20 cellular contexts compared by ENCODE assay signal in genomic region chr1:151408891-151409290, GRCh38. TPM values are rescaled to one million over a fixed set of nuclear protein-coding genes. Genes with fewer than 3 reads are reported as not detected.
A peak's percentile ranks its signal among the peaks of the same experiment; 100 is the strongest.
DNase-seq lines count a peak whose midpoint lies in the region; ATAC-seq and TF ChIP-seq lines count a peak whose summit lies in the region.
"Had no signal": no experiment of that assay in that cellular context is flagged by ENCODE, and none has a peak within 500 bp of the region (broad histone marks: within the 10 kb centered on the region; RNA-seq: fewer than 3 reads in every experiment).

No MANE protein-coding gene starts in this region.

- ATAC-seq in SK-N-SH treated with all-trans-retinoic acid at 6 μM for 48 hours (no peak), naive B cell (ENCODE audit: low read depth in 2 of 2) (no peak)

- H3K27me3 Mint-ChIP-seq in naive B cell: no peaks in the 10 kb centered on the region
- H3K27me3 Mint-ChIP-seq: CD4-positive, alpha-beta T cell had no signal

- peaks cover 50 to 87% of the 10 kb centered on the region in 2 experiments for H3K36me3 ChIP-seq in SK-N-SH (replicated peaks in 1 of 2; ENCODE audit: control insufficient read depth in 1 of 2, insufficient read depth in 2 of 2, low read length in 1 of 2)

- H3K4me2 ChIP-seq in SK-N-SH: no peak overlapping the region

- no peak overlapping the region for H3K27ac ChIP-seq in SK-N-SH (ENCODE audit: low read depth in 2 of 2, low read length in 1 of 2)
- H3K27ac ChIP-seq: 22Rv1 had no signal

- H3K4me3 Mint-ChIP-seq in naive B cell: no peak overlapping the region
- H3K4me3 Mint-ChIP-seq: CD4-positive, alpha-beta T cell had no signal

- H3K27me3 ChIP-seq in SK-N-SH (ENCODE audit: insufficient read depth): no peaks in the 10 kb centered on the region
- H3K27me3 ChIP-seq: BE2C, MG63 had no signal

- DNase-seq in SK-N-SH: no peak
- DNase-seq in ELR (ENCODE audit: low read depth): peak; percentile 9
- DNase-seq in amniotic epithelial cell (ENCODE audit: low read depth): peak; percentile 53
- no peak for DNase-seq in naive B cell
- no peak for DNase-seq in SW480 (ENCODE audit: low spot score)
- no peak for DNase-seq in SK-N-DZ (ENCODE audit: low spot score)
- DNase-seq in kidney tubule cell (ENCODE audit: low spot score): no peak
- DNase-seq: BE2C; CD4-positive, alpha-beta T cell; DMS53; H7; Karpas-422; MG63; NCI-H1092; NCI-H146; NCI-H2081; NCI-H510A treated with DMSO at 0.1 percent for 48 hours; NCI-H82 had no signal

- H3F3A ChIP-seq in SK-N-SH (replicated peaks; ENCODE audit: insufficient read depth): peaks cover 27% of the 10 kb centered on the region

- TF ChIP-seq RAD21 in SK-N-SH (IDR thresholded peaks at IDR 0.05; ENCODE audit: low read length): no peak

- POLR2A ChIA-PET in SK-N-SH (lab: Yijun Ruan, JAX): no interaction called here

- no peaks in the 10 kb centered on the region for H3K9me3 ChIP-seq in SK-N-SH
- H3K9me3 ChIP-seq: BE2C, MG63 had no signal

- H3K9me3 Mint-ChIP-seq in naive B cell: no peaks in the 10 kb centered on the region
- H3K9me3 Mint-ChIP-seq: CD4-positive, alpha-beta T cell had no signal

- peaks cover 21 to 46% of the 10 kb centered on the region in 2 donors for H3K36me3 Mint-ChIP-seq in naive B cell

- CTCF ChIA-PET in SK-N-SH (lab: Yijun Ruan, JAX): interaction anchor here (1.5 kb wide), 1 partner anchor 9 kb away, joined by 3 read pairs; no protein-coding TSS in a partner anchor

- peak overlapping the region in 5 of 6 donors; percentile 4 to 89 (median 63) for H3K27ac Mint-ChIP-seq in naive B cell
- H3K27ac Mint-ChIP-seq: CD4-positive, alpha-beta T cell had no signal

- no peak for TF ChIP-seq EP300 in SK-N-SH (IDR thresholded peaks at IDR 0.05; ENCODE audit: borderline replicate concordance in 1 of 2, low read depth in 1 of 2, low read length in 1 of 2)

- H3K9ac ChIP-seq in SK-N-SH: no peak overlapping the region

- no peaks in the 10 kb centered on the region for H3K79me2 ChIP-seq in SK-N-SH (ENCODE audit: insufficient read depth)

- no peaks in the 10 kb centered on the region for H3K9me2 ChIP-seq in SK-N-SH

- no peak for TF ChIP-seq CTCF in SK-N-SH (IDR thresholded peaks at IDR 0.05)

- no peaks in the 10 kb centered on the region for H4K20me1 ChIP-seq in SK-N-SH (ENCODE audit: insufficient read depth)

- no peaks in the 10 kb centered on the region; a peak in 1 of 4 replicates for H3K4me1 ChIP-seq in SK-N-SH (ENCODE audit: control insufficient read depth in 1 of 2, insufficient read depth in 2 of 2, low read depth in 1 of 2, low read length in 1 of 2)
- H3K4me1 ChIP-seq: BE2C had no signal

- peaks cover 0 to 4% (median 0%) of the 10 kb centered on the region in 3 donors for H3K4me1 Mint-ChIP-seq in naive B cell

- H2AFZ ChIP-seq in SK-N-SH (ENCODE audit: low read depth): no peak overlapping the region

- no peak overlapping the region for H3K4me3 ChIP-seq in SK-N-SH (ENCODE audit: low read depth in 2 of 2, low read length in 1 of 2)
- H3K4me3 ChIP-seq: MG63 had no signal

TF ChIP-seq in SK-N-SH, 30 proteins besides CTCF, POLR2A, EP300 and RAD21:
- peak; percentile 28; the same call in 1 of the 2 replicates for TF ChIP-seq PBX3 (IDR thresholded peaks at IDR 0.05)
- peak; percentile 6; the same call in 1 of the 2 replicates for TF ChIP-seq FOSL2 (IDR thresholded peaks at IDR 0.05; ENCODE audit: borderline replicate concordance, low read depth)
- no peak for TF ChIP-seq SIN3A (IDR thresholded peaks at IDR 0.05; ENCODE audit: borderline replicate concordance, low read depth, low read length)

TF ChIP-seq in SK-N-SH treated with all-trans-retinoic acid at 6 μM for 48 hours, 23 proteins besides CTCF, POLR2A, EP300 and RAD21:
- TF ChIP-seq ZNF8 (CRISPR knock-in tag; IDR thresholded peaks at IDR 0.05) (no peak), CREB5 (CRISPR knock-in tag; IDR thresholded peaks at IDR 0.05; ENCODE audit: low read depth) (no peak), ZNF565 (CRISPR knock-in tag; conservative IDR thresholded peaks at IDR 0.05; ENCODE audit: low read depth) (no peak), ESRRG (CRISPR knock-in tag; IDR thresholded peaks at IDR 0.05) (no peak), GLIS3 (CRISPR knock-in tag; IDR thresholded peaks at IDR 0.05) (no peak), CSRNP3 (CRISPR knock-in tag; IDR thresholded peaks at IDR 0.05) (no peak)

RNA-seq across cellular contexts. Expression of gene PSMB4, which starts 9.5 kb away (rescaled TPM):
- polyA plus RNA-seq in SK-N-SH (2012; rRNA removed) (716 and 754 TPM in 2 replicates), naive B cell (ENCODE audit: low read depth in 6 of 6) (10 to 100 TPM; 50.2 to 79.3 (median 57.7) TPM)
- 531 and 586 TPM in 2 replicates for polyA plus RNA-seq in SK-N-SH (2012; cell fraction: cytosol; rRNA removed)
- polyA plus RNA-seq in SK-N-SH (2012; cell fraction: nucleus; rRNA removed): 941 and 989 TPM in 2 replicates
- 577 and 606 TPM in 2 replicates for polyA plus RNA-seq in SK-N-DZ (2014; cell fraction: cytosol; rRNA removed)
- 584 and 729 TPM in 2 replicates for polyA plus RNA-seq in SK-N-DZ (2014; cell fraction: nucleus; rRNA removed)

RNA-seq across cellular contexts. Expression of gene SELENBP1, which starts 36.4 kb away (rescaled TPM):
- polyA plus RNA-seq in SK-N-SH (2012; rRNA removed): 0.11 and 0.16 TPM in 2 replicates
- 0.12 and 0.17 TPM in 2 replicates for polyA plus RNA-seq in SK-N-SH (2012; cell fraction: cytosol; rRNA removed)
- polyA plus RNA-seq in SK-N-SH (2012; cell fraction: nucleus; rRNA removed): 0.30 and 0.35 TPM in 2 replicates
- under 1 TPM in 2 of 6 donors, not detected in 4; 0.20 to 0.53 TPM for polyA plus RNA-seq in naive B cell (ENCODE audit: low read depth in 6 of 6)
- polyA plus RNA-seq in SK-N-DZ (2014; cell fraction: cytosol; rRNA removed): 14.7 and 21.7 TPM in 2 replicates
- 48.6 and 48.9 TPM in 2 replicates for polyA plus RNA-seq in SK-N-DZ (2014; cell fraction: nucleus; rRNA removed)

RNA-seq across cellular contexts. Expression of gene POGZ, which starts 50.4 kb away (rescaled TPM):
- polyA plus RNA-seq in SK-N-SH (2012; rRNA removed) (23.9 and 30.2 TPM in 2 replicates), naive B cell (ENCODE audit: low read depth in 6 of 6) (10 to 100 TPM in 1 of 6 donors, 1 to 10 TPM in 5; 2.5 to 15.0 (median 8.0) TPM)
- 11.7 and 14.0 TPM in 2 replicates for polyA plus RNA-seq in SK-N-SH (2012; cell fraction: cytosol; rRNA removed)
- polyA plus RNA-seq in SK-N-SH (2012; cell fraction: nucleus; rRNA removed): 114 and 159 TPM in 2 replicates
- polyA plus RNA-seq in SK-N-DZ (2014; cell fraction: cytosol; rRNA removed): 30.7 and 35.4 TPM in 2 replicates
- 65.6 and 111 TPM in 2 replicates for polyA plus RNA-seq in SK-N-DZ (2014; cell fraction: nucleus; rRNA removed)

Comparison
In these comparisons a context has a peak if more than half of its experiments do, and no peak if none do; other contexts are left out.
1. DNase-seq: peak in ELR (single experiment) and amniotic epithelial cell (single experiment); none in SK-N-SH (single experiment), naive B cell (single experiment), SW480 (single experiment), SK-N-DZ (single experiment) and kidney tubule cell (single experiment).
2. RNA of gene PSMB4, which starts 9.5 kb away (polyA plus RNA-seq): 531 to 989 TPM in SK-N-SH; 50.2 to 79.3 TPM in naive B cell; every median in the first group is over 4 times any median in the second.